ENCODE assay signal across 30 cellular contexts in the genomic region with DNA sequence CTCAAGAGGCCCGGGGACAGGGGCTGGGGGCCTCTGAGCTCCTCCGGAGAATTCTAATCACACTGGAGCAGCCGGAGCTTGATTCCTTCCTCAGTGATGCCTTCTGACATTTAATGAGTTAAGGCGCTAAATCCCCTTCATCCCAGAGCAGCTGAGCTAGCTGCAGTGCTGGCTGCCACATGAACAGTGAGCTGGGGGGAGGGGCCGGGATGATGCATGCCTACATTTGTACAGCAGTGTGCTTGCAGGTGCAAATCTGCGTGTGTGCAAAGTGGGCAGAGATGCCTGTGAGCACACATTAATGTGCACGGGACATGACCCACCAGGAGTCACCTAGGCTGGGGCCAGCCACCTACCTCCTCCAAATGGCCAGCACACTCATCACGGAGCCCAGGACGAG. TPM values are rescaled to one million over a fixed set of nuclear protein-coding genes. Genes with fewer than 3 reads are reported as not detected.
DNase-seq lines count a peak whose midpoint lies in the region; ATAC-seq and TF ChIP-seq lines count a peak whose summit lies in the region.
"Had no signal": no experiment of that assay in that cellular context is flagged by ENCODE, and none has a peak within 500 bp of the region (broad histone marks: within the 10 kb centered on the region; RNA-seq: fewer than 3 reads in every experiment).

No MANE protein-coding gene starts in this region.

- DNase-seq in SK-N-DZ (ENCODE audit: low spot score) (peak; percentile 24), glutamatergic neuron (peak; percentile 67), posterior vena cava (ENCODE audit: low spot score) (peak; percentile 68), NCI-H69 (lab: John Stamatoyannopoulos, UW) (no peak), AG20443 (ENCODE audit: low spot score) (no peak), upper lobe of left lung (no peak)
- DNase-seq: 8988T; activated CD4-positive, alpha-beta T cell treated with anti-CD3 and anti-CD28 coated beads for 1 hour; activated CD8-positive, alpha-beta T cell treated with anti-CD3 and anti-CD28 coated beads for 36 hours; CD4-positive, alpha-beta memory T cell; DMS153; naive thymus-derived CD8-positive, alpha-beta T cell; NCI-H1048; NCI-H1694; RPMI8226; stimulated activated CD4-positive, alpha-beta T cell treated with anti-CD3 and anti-CD28 coated beads, Interleukin-12 subunit alpha, Interleukin-12 subunit beta, amount 100 ng/mL, for 4 hours; stimulated activated CD4-positive, alpha-beta T cell treated with anti-CD3 and anti-CD28 coated beads, Interleukin-4, amount 100 ng/mL, for 1 hour; T-helper 1 cell; uterus had no signal

- H3K36me3 ChIP-seq in BLaER1 (no peaks in the 10 kb centered on the region), upper lobe of left lung (no peaks in the 10 kb centered on the region)
- H3K36me3 ChIP-seq: ascending aorta, right atrium auricular region, SJSA1, uterus had no signal

- H3K27me3 ChIP-seq in BLaER1 (no peaks in the 10 kb centered on the region), upper lobe of left lung (no peaks in the 10 kb centered on the region)
- H3K27me3 ChIP-seq: ascending aorta, right atrium auricular region, uterus had no signal

- H3K4me1 Mint-ChIP-seq in glutamatergic neuron (ENCODE audit: low read depth, unreplicated experiment): peaks cover 19% of the 10 kb centered on the region
- H3K4me1 Mint-ChIP-seq: CD4-positive, alpha-beta memory T cell; central memory CD8-positive, alpha-beta T cell; naive thymus-derived CD8-positive, alpha-beta T cell had no signal

- TF ChIP-seq CTCF in glutamatergic neuron (IDR thresholded peaks at IDR 0.05; ENCODE audit: partially characterized antibody, unreplicated experiment): no peak
- no peak for TF ChIP-seq CTCF in upper lobe of left lung (IDR thresholded peaks at IDR 0.05)

- H3K4me2 ChIP-seq in BLaER1: peak overlapping the region; percentile 55

- H3K27me3 Mint-ChIP-seq in glutamatergic neuron (ENCODE audit: unreplicated experiment): peaks cover 18% of the 10 kb centered on the region

- H3K9me3 ChIP-seq in BLaER1 (no peaks in the 10 kb centered on the region), upper lobe of left lung (no peaks in the 10 kb centered on the region)
- H3K9me3 ChIP-seq: ascending aorta, right atrium auricular region, SJSA1, uterus had no signal

- peak overlapping the region; percentile 64 for H3K27ac Mint-ChIP-seq in glutamatergic neuron (ENCODE audit: unreplicated experiment)
- H3K27ac Mint-ChIP-seq: activated CD8-positive, alpha-beta T cell treated with anti-CD3 and anti-CD28 coated beads for 36 hours; activated naive CD8-positive, alpha-beta T cell; CD4-positive, alpha-beta memory T cell; IgD-negative memory B cell had no signal

- no peak for TF ChIP-seq POLR2A in upper lobe of left lung (IDR thresholded peaks at IDR 0.05)

- intact Hi-C loops in posterior vena cava (cut with DNase I): no loop called here

- 32 to 45% methylated on average over 9 of the region's 9 CpGs for WGBS in upper lobe of left lung, 2 donors

- H3K27ac ChIP-seq in BLaER1 (0 out of 2 replicates have a peak overlapping the region, but pooled peaks have one; percentile 35), upper lobe of left lung (no peak overlapping the region)
- H3K27ac ChIP-seq: ascending aorta, right atrium auricular region, SJSA1, uterus had no signal

- H3K36me3 Mint-ChIP-seq in glutamatergic neuron (ENCODE audit: unreplicated experiment): no peaks in the 10 kb centered on the region
- H3K36me3 Mint-ChIP-seq: activated naive CD8-positive, alpha-beta T cell; CD4-positive, alpha-beta memory T cell; naive thymus-derived CD8-positive, alpha-beta T cell had no signal

- H3K4me1 ChIP-seq in BLaER1 (peaks cover 44% of the 10 kb centered on the region), upper lobe of left lung (no peaks in the 10 kb centered on the region)
- H3K4me1 ChIP-seq: ascending aorta, right atrium auricular region, SJSA1, uterus had no signal

- H3K9ac ChIP-seq in BLaER1: no peak overlapping the region

- H3K9me3 Mint-ChIP-seq in glutamatergic neuron (ENCODE audit: unreplicated experiment): peaks cover 2% of the 10 kb centered on the region
- H3K9me3 Mint-ChIP-seq: activated CD8-positive, alpha-beta T cell treated with anti-CD3 and anti-CD28 coated beads for 36 hours; central memory CD8-positive, alpha-beta T cell; naive thymus-derived CD8-positive, alpha-beta T cell had no signal

- peak overlapping the region; percentile 63 for H3K4me3 Mint-ChIP-seq in glutamatergic neuron (ENCODE audit: unreplicated experiment)
- H3K4me3 Mint-ChIP-seq: activated CD8-positive, alpha-beta T cell treated with anti-CD3 and anti-CD28 coated beads for 36 hours; activated naive CD8-positive, alpha-beta T cell; CD4-positive, alpha-beta memory T cell; central memory CD8-positive, alpha-beta T cell; IgD-negative memory B cell; naive thymus-derived CD8-positive, alpha-beta T cell had no signal

- H4K20me1 ChIP-seq in BLaER1: no peaks in the 10 kb centered on the region

- no peak for TF ChIP-seq EP300 in upper lobe of left lung (IDR thresholded peaks at IDR 0.05)

- H3K4me3 ChIP-seq in BLaER1 (no peak overlapping the region), upper lobe of left lung (no peak overlapping the region)
- H3K4me3 ChIP-seq: ascending aorta, right atrium auricular region, SJSA1, uterus had no signal

- ATAC-seq in HG02852 (IDR thresholded peaks at IDR 0.05; ENCODE audit: unreplicated experiment) (no peak), upper lobe of left lung (ENCODE audit: low FRiP score in 2 of 2) (no peak)
- ATAC-seq: activated CD8-positive, alpha-beta T cell treated with anti-CD3 and anti-CD28 coated beads for 36 hours; naive thymus-derived CD8-positive, alpha-beta T cell had no signal

RNA-seq across cellular contexts. Expression of gene CDCA8, which starts 34.4 kb away (rescaled TPM):
- 43.5 and 45.3 TPM in 2 replicates for polyA plus RNA-seq in SK-N-DZ (2014; cell fraction: cytosol; rRNA removed)
- polyA plus RNA-seq in SK-N-DZ (2014; cell fraction: nucleus; rRNA removed): 24.1 and 27.4 TPM in 2 replicates
- 10.4 TPM for total RNA-seq in glutamatergic neuron (ENCODE audit: unreplicated experiment)
- total RNA-seq in posterior vena cava: under 1 TPM; 0.42 to 0.48 TPM
- total RNA-seq in upper lobe of left lung: 1 to 10 TPM in 4 of 6 donors, under 1 TPM in 1, not detected in 1; 0.89 to 2.0 (median 1.5) TPM

RNA-seq across cellular contexts. Expression of gene EPHA10, which starts 38.2 kb away (rescaled TPM):
- polyA plus RNA-seq in SK-N-DZ (2014; cell fraction: cytosol; rRNA removed): 9.8 and 10.8 TPM in 2 replicates
- polyA plus RNA-seq in SK-N-DZ (2014; cell fraction: nucleus; rRNA removed): 49.7 and 66.3 TPM in 2 replicates
- total RNA-seq in glutamatergic neuron (ENCODE audit: unreplicated experiment): 4.8 TPM
- total RNA-seq in posterior vena cava: under 1 TPM in 1 of 2 donors, not detected in 1; 0.05 TPM
- total RNA-seq in upper lobe of left lung: 1 to 10 TPM in 2 of 6 donors, under 1 TPM in 2, not detected in 2; 0.76 to 1.7 (median 0.92) TPM
- total RNA-seq: activated CD8-positive, alpha-beta T cell treated with anti-CD3 and anti-CD28 coated beads for 36 hours; H4; naive thymus-derived CD8-positive, alpha-beta T cell; osteocyte; SJSA1 had no signal
- polyA plus RNA-seq: CD4-positive, alpha-beta memory T cell; IgD-negative memory B cell; keratinocyte; naive thymus-derived CD8-positive, alpha-beta T cell had no signal

Comparison
In these comparisons a context has a peak if more than half of its experiments do, and no peak if none do; other contexts are left out.
1. DNase-seq: peak in SK-N-DZ (single experiment), glutamatergic neuron (single experiment) and posterior vena cava (single experiment); none in NCI-H69 (single experiment), AG20443 (single experiment) and upper lobe of left lung (0 of 2).